In the genomic region with DNA sequence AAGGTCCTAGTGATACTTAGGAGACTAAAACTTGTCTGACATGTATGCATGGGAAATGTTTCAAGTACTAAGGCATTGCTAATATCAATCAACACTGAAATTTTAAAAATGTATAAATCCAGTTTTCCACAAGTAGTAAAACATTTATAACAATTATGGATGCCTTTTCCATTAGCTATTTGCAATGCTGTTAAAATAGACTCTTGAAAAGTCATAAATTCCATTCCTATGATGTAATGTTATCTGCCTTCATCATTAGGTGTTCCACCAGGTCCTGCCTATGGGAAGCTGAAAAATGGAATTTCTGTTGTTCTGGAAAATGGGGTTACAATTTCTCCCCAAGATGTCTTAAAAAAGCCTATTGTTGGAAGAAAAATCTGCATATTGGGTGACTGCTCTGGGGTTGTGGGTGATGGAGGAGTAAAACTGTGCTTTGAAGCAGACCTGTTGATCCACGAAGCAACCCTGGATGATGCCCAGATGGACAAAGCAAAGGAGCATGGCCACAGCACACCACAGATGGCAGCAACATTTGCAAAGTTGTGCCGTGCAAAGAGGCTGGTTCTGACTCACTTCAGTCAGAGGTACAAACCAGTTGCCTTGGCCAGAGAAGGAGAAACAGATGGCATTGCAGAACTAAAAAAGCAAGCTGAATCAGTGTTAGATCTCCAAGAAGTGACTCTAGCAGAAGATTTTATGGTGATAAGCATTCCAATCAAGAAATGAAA, we compare ENCODE assay signal across 16 cellular contexts. TPM values are rescaled to one million over a fixed set of nuclear protein-coding genes. Genes with fewer than 3 reads are reported as not detected.
DNase-seq lines count a peak whose midpoint lies in the region; FAIRE-seq and TF ChIP-seq lines count a peak whose summit lies in the region.
"Had no signal": no experiment of that assay in that cellular context is flagged by ENCODE, and none has a peak within 500 bp of the region (broad histone marks: within the 10 kb centered on the region; RNA-seq: fewer than 3 reads in every experiment).

No MANE protein-coding gene starts in this region.

- FAIRE-seq in HTR-8/SVneo (lab: Jason Lieb, UNC): no peak

- H3K4me1 ChIP-seq in vagina: peaks cover 21% of the 10 kb centered on the region
- H3K4me1 ChIP-seq: BLaER1 had no signal

- H3K27ac ChIP-seq in vagina: no peak overlapping the region
- H3K27ac ChIP-seq: BLaER1, neutrophil had no signal

- H3K27me3 ChIP-seq in vagina: no peaks in the 10 kb centered on the region
- H3K27me3 ChIP-seq: BLaER1, neutrophil had no signal

- H3K36me3 ChIP-seq in vagina: no peaks in the 10 kb centered on the region

- intact Hi-C loops in vagina (cut with DNase I): no loop called here

- H3K4me3 Mint-ChIP-seq in mesothelial cell of epicardium: no peak overlapping the region

- no peaks in the 10 kb centered on the region for H3K9me3 ChIP-seq in vagina
- H3K9me3 ChIP-seq: BLaER1, neutrophil had no signal

- no peaks in the 10 kb centered on the region for H3K27me3 Mint-ChIP-seq in mesothelial cell of epicardium (ENCODE audit: low read depth)

- no peak for TF ChIP-seq CTCF in mesothelial cell of epicardium (IDR thresholded peaks at IDR 0.05; ENCODE audit: unreplicated experiment)
- no peak for TF ChIP-seq CTCF in vagina (IDR thresholded peaks at IDR 0.05)

- no peaks in the 10 kb centered on the region for H3K9me3 Mint-ChIP-seq in mesothelial cell of epicardium

- H3K27ac Mint-ChIP-seq in mesothelial cell of epicardium: peak overlapping the region; percentile 79

- DNase-seq in AG20443 (ENCODE audit: low spot score) (peak; percentile 75), HTR-8/SVneo (ENCODE audit: insufficient read length, low spot score) (peak; percentile 31), cerebellar nuclear complex (lab: John Stamatoyannopoulos, UW) (peak; percentile 27 to 38), mesothelial cell of epicardium (ENCODE audit: low spot score in 2 of 2, unreplicated experiment in 2 of 2) (no peak), NCI-H2196 (lab: John Stamatoyannopoulos, UW; ENCODE audit: unreplicated experiment) (no peak), D341Med (ENCODE audit: low spot score) (no peak), vagina (ENCODE audit: extremely low spot score in 2 of 2) (no peak), NCI-H510A treated with DMSO at 0.1 percent for 48 hours (lab: John Stamatoyannopoulos, UW) (no peak)
- DNase-seq: activated CD8-positive, alpha-beta memory T cell treated with anti-CD3 and anti-CD28 coated beads for 24 hours; activated naive CD4-positive, alpha-beta T cell treated with anti-CD3 and anti-CD28 coated beads, Interleukin-2, amount 50 U/mL, for 16 hours; cortex of kidney; foreskin melanocyte; GDM1; MM.1S had no signal

- TF ChIP-seq POLR2A in vagina (IDR thresholded peaks at IDR 0.05): no peak

- H3K4me3 ChIP-seq in vagina: no peak overlapping the region
- H3K4me3 ChIP-seq: BLaER1 had no signal

- peaks cover 18% of the 10 kb centered on the region for H3K36me3 Mint-ChIP-seq in mesothelial cell of epicardium

- peaks cover 4% of the 10 kb centered on the region for H3K4me1 Mint-ChIP-seq in mesothelial cell of epicardium

RNA-seq across cellular contexts. Expression of a gene that starts 18.7 kb away (rescaled TPM):
- total RNA-seq in mesothelial cell of epicardium (8.2 to 9.5 TPM (median 8.2 TPM) in 3 replicates), vagina (15.5 TPM)

RNA-seq across cellular contexts. Expression of a gene that starts 43.5 kb away (rescaled TPM):
- total RNA-seq in mesothelial cell of epicardium (147 to 152 TPM (median 148 TPM) in 3 replicates), vagina (75.1 TPM)

Comparison
In these comparisons a context has a peak if more than half of its experiments do, and no peak if none do; other contexts are left out.
1. DNase-seq: peak in AG20443 (single experiment), HTR-8/SVneo (single experiment) and cerebellar nuclear complex (2 of 2); none in mesothelial cell of epicardium (0 of 2), NCI-H2196 (single experiment), D341Med (single experiment), vagina (0 of 2) and NCI-H510A treated with DMSO at 0.1 percent for 48 hours (single experiment).